ENCODE assay signal across 1 cellular context in the genomic region with DNA sequence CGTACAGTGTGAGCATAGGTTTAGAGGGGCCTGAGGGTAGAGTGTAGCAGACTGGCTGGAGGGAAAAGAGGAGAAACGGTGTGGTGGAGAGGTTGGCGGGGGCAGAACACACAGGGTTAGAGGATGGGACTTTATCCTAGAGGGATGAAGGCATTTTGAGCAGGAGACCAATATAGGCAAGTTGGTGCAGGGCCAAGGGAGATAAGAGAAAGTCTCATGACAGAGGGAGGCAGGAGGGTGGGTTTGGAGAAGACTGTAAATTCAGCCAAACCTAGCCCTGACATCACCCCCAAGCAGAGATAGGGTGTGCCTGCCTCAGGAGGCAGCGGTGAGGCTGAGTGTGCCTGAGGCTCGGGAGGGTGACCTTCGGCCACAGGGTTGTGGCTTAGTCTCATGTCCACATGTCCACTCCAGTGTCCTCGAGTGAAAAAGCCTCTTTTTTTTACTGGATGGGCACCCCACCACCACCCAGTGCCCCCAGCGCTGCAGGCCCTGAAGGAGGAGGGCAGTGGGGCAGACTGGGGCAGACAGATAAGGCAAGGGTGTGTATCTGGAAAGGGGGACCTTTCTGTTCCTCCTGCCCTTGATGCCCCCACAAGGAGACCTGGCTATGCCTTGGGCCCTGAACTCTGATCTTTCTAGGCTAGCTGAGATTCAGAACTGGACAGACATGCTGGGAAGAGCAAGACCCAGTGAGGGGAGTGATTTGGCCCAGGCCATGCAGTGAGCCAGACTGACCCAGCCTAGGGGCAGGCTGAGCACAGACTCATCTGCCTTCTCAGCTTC.
TF ChIP-seq lines count a peak whose summit lies in the region.

No MANE protein-coding gene starts in this region.

TF ChIP-seq in K562, 482 proteins besides CTCF, POLR2A, EP300 and RAD21 (continued from another document):
- TF ChIP-seq, protein P1, sequence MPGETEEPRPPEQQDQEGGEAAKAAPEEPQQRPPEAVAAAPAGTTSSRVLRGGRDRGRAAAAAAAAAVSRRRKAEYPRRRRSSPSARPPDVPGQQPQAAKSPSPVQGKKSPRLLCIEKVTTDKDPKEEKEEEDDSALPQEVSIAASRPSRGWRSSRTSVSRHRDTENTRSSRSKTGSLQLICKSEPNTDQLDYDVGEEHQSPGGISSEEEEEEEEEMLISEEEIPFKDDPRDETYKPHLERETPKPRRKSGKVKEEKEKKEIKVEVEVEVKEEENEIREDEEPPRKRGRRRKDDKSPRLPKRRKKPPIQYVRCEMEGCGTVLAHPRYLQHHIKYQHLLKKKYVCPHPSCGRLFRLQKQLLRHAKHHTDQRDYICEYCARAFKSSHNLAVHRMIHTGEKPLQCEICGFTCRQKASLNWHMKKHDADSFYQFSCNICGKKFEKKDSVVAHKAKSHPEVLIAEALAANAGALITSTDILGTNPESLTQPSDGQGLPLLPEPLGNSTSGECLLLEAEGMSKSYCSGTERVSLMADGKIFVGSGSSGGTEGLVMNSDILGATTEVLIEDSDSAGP (CRISPR knock-in tag; IDR thresholded peaks at IDR 0.05), result no peak
- TF ChIP-seq MCM2 (IDR thresholded peaks at IDR 0.05; ENCODE audit: low read depth) (no peak), NEUROD1 (IDR thresholded peaks at IDR 0.05; ENCODE audit: borderline replicate concordance, low read depth, low read length, partially characterized antibody) (peak; percentile 19), ZNF143 (CRISPR knock-in tag; IDR thresholded peaks at IDR 0.05) (no peak), TEAD2 (tag; IDR thresholded peaks at IDR 0.05) (no peak), RAD51 (IDR thresholded peaks at IDR 0.05; ENCODE audit: borderline replicate concordance, low read depth) (no peak), SIN3B (IDR thresholded peaks at IDR 0.05; ENCODE audit: low read depth) (no peak), SNIP1 (IDR thresholded peaks at IDR 0.05; ENCODE audit: low read depth) (no peak), EP400 (IDR thresholded peaks at IDR 0.05) (no peak; the same call in 1 of the 2 replicates), ELF4 (CRISPR knock-in tag; IDR thresholded peaks at IDR 0.05) (peak; percentile 68; the same call in 1 of the 2 replicates), ZNF766 (CRISPR knock-in tag; conservative IDR thresholded peaks at IDR 0.05) (no peak), MYC (IDR thresholded peaks at IDR 0.05; ENCODE audit: low read depth, low read length) (no peak), MYC (CRISPR knock-in tag; IDR thresholded peaks at IDR 0.05; ENCODE audit: borderline replicate concordance, low read depth) (no peak), ETS2 (tag; IDR thresholded peaks at IDR 0.05; ENCODE audit: borderline replicate concordance, poor library complexity, severe bottlenecking) (no peak), ARID2 (IDR thresholded peaks at IDR 0.05) (no peak), ZNF274 (IDR thresholded peaks at IDR 0.05; ENCODE audit: borderline replicate concordance, low read depth, low read length) (no peak), L3MBTL2 (IDR thresholded peaks at IDR 0.05) (peak; percentile 60; the same call in 1 of the 2 replicates), ZKSCAN3 (CRISPR knock-in tag; IDR thresholded peaks at IDR 0.05) (no peak), MIER1 (IDR thresholded peaks at IDR 0.05; ENCODE audit: low read depth) (no peak), CREBBP (IDR thresholded peaks at IDR 0.05; ENCODE audit: low read depth, low read length) (no peak), NR4A1 (CRISPR knock-in tag; IDR thresholded peaks at IDR 0.05) (0 out of 2 replicates have a peak, but pooled peaks have one; percentile 27), NR4A1 (tag; IDR thresholded peaks at IDR 0.05) (0 out of 2 replicates have a peak, but pooled peaks have one; percentile 53), POLR2AphosphoS2 (IDR thresholded peaks at IDR 0.05; ENCODE audit: low read length) (no peak), NCOA4 (IDR thresholded peaks at IDR 0.05; ENCODE audit: partially characterized antibody) (no peak), ZNF175 (CRISPR knock-in tag; IDR thresholded peaks at IDR 0.05; ENCODE audit: low read depth) (no peak), CBX1 (IDR thresholded peaks at IDR 0.05; ENCODE audit: low read depth) (no peak), HDGF (IDR thresholded peaks at IDR 0.05) (peak; percentile 68; the same call in 1 of the 2 replicates)
- TF ChIP-seq, protein P2, sequence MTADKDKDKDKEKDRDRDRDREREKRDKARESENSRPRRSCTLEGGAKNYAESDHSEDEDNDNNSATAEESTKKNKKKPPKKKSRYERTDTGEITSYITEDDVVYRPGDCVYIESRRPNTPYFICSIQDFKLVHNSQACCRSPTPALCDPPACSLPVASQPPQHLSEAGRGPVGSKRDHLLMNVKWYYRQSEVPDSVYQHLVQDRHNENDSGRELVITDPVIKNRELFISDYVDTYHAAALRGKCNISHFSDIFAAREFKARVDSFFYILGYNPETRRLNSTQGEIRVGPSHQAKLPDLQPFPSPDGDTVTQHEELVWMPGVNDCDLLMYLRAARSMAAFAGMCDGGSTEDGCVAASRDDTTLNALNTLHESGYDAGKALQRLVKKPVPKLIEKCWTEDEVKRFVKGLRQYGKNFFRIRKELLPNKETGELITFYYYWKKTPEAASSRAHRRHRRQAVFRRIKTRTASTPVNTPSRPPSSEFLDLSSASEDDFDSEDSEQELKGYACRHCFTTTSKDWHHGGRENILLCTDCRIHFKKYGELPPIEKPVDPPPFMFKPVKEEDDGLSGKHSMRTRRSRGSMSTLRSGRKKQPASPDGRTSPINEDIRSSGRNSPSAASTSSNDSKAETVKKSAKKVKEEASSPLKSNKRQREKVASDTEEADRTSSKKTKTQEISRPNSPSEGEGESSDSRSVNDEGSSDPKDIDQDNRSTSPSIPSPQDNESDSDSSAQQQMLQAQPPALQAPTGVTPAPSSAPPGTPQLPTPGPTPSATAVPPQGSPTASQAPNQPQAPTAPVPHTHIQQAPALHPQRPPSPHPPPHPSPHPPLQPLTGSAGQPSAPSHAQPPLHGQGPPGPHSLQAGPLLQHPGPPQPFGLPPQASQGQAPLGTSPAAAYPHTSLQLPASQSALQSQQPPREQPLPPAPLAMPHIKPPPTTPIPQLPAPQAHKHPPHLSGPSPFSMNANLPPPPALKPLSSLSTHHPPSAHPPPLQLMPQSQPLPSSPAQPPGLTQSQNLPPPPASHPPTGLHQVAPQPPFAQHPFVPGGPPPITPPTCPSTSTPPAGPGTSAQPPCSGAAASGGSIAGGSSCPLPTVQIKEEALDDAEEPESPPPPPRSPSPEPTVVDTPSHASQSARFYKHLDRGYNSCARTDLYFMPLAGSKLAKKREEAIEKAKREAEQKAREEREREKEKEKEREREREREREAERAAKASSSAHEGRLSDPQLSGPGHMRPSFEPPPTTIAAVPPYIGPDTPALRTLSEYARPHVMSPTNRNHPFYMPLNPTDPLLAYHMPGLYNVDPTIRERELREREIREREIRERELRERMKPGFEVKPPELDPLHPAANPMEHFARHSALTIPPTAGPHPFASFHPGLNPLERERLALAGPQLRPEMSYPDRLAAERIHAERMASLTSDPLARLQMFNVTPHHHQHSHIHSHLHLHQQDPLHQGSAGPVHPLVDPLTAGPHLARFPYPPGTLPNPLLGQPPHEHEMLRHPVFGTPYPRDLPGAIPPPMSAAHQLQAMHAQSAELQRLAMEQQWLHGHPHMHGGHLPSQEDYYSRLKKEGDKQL (CRISPR knock-in tag; IDR thresholded peaks at IDR 0.05; ENCODE audit: borderline replicate concordance), result no peak
